Comparison of ENCODE assay signal across 19 cellular contexts in genomic region chr4:77783881-77784280, GRCh38.
"Had no signal": no experiment of that assay in that cellular context is flagged by ENCODE, and none has a peak within 500 bp of the region (broad histone marks: within the 10 kb centered on the region; RNA-seq: fewer than 3 reads in every experiment).

No MANE protein-coding gene starts in this region.

- H3K27me3 ChIP-seq: dorsolateral prefrontal cortex, esophagus muscularis mucosa, gastroesophageal sphincter, right lobe of liver, testis, tibial nerve had no signal

- DNase-seq: cortex of kidney; dorsolateral prefrontal cortex; effector CD8-positive, alpha-beta T cell; glutamatergic neuron; kidney; nephron progenitor cell; psoas muscle; retina; right lobe of liver; stimulated activated CD4-positive, alpha-beta T cell treated with anti-CD3 and anti-CD28 coated beads, Interleukin-2, amount 100 ng/mL, for 24 hours; stimulated activated CD4-positive, alpha-beta T cell treated with anti-CD3 and anti-CD28 coated beads, Interleukin-4, amount 100 ng/mL, for 4 hours; stimulated activated naive B cell treated with anti-CD40 and anti-IgM and Interleukin-4, amounts not matched to agents 10 μg/mL and 1 μg/mL and 100 μg/mL, for 72 hours; stimulated activated naive CD8-positive, alpha-beta T cell treated with anti-CD3 and anti-CD28 coated beads, Interleukin-15, amount 100 ng/mL, for 72 hours; testis had no signal

- H3K9me3 Mint-ChIP-seq: stimulated activated naive B cell treated with anti-CD40 and anti-IgM and Interleukin-4, amounts not matched to agents 10 μg/mL and 1 μg/mL and 100 μg/mL, for 72 hours had no signal

- H3K9me3 ChIP-seq: esophagus muscularis mucosa, gastroesophageal sphincter, psoas muscle, right lobe of liver, testis, tibial nerve had no signal

- H3K4me1 ChIP-seq: testis had no signal

- H3K27ac Mint-ChIP-seq: nephron progenitor cell; stimulated activated naive B cell treated with anti-CD40 and anti-IgM and Interleukin-4, amounts not matched to agents 10 μg/mL and 1 μg/mL and 100 μg/mL, for 72 hours had no signal

- FAIRE-seq: endometrium, kidney had no signal

- H3K4me1 Mint-ChIP-seq: nephron progenitor cell had no signal

- H3K4me3 ChIP-seq: dorsolateral prefrontal cortex, esophagus muscularis mucosa, gastroesophageal sphincter, psoas muscle, right lobe of liver, testis, tibial nerve had no signal

- ATAC-seq: gastroesophageal sphincter; psoas muscle; right lobe of liver; stimulated activated naive B cell treated with anti-CD40 and anti-IgM and Interleukin-4, amounts not matched to agents 10 μg/mL and 1 μg/mL and 100 μg/mL, for 72 hours; stimulated activated naive CD8-positive, alpha-beta T cell treated with anti-CD3 and anti-CD28 coated beads, Interleukin-15, amount 100 ng/mL, for 72 hours had no signal

- H3K27ac ChIP-seq: dorsolateral prefrontal cortex, epithelial cell of prostate, esophagus muscularis mucosa, gastroesophageal sphincter, psoas muscle, right lobe of liver, testis, tibial nerve had no signal

- H3K4me3 Mint-ChIP-seq: nephron progenitor cell; stimulated activated naive B cell treated with anti-CD40 and anti-IgM and Interleukin-4, amounts not matched to agents 10 μg/mL and 1 μg/mL and 100 μg/mL, for 72 hours had no signal

- H3K36me3 ChIP-seq: esophagus muscularis mucosa, gastroesophageal sphincter, right lobe of liver, tibial nerve had no signal

- H3K27me3 Mint-ChIP-seq: stimulated activated naive B cell treated with anti-CD40 and anti-IgM and Interleukin-4, amounts not matched to agents 10 μg/mL and 1 μg/mL and 100 μg/mL, for 72 hours; stimulated activated naive CD8-positive, alpha-beta T cell treated with anti-CD3 and anti-CD28 coated beads, Interleukin-15, amount 100 ng/mL, for 72 hours had no signal
